9 cellular contexts compared by ENCODE assay signal in genomic region chr18:49725809-49726514, GRCh38.
DNase-seq lines count a peak whose midpoint lies in the region; ATAC-seq, FAIRE-seq and TF ChIP-seq lines count a peak whose summit lies in the region.
"Had no signal": no experiment of that assay in that cellular context is flagged by ENCODE, and none has a peak within 500 bp of the region (broad histone marks: within the 10 kb centered on the region; RNA-seq: fewer than 3 reads in every experiment).

No MANE protein-coding gene starts in this region.

- BruUV-seq in MCF 10A (replicated peaks; lab: Mats Ljungman, UMichigan): no TSS peak

- ATAC-seq in HG02678 (IDR thresholded peaks at IDR 0.05; ENCODE audit: unreplicated experiment) (no peak), T-helper 17 cell (no peak)

- dilution Hi-C loops in keratinocyte (cut with MboI; ENCODE audit: extremely low pct_ligation_motif_present, low sequenced_read_pairs): no loop called here

- TF ChIP-seq CTCF in MCF 10A (IDR thresholded peaks at IDR 0.05; ENCODE audit: unreplicated experiment) (no peak), keratinocyte (optimal IDR thresholded peaks at IDR 0.05 in 1 of 3, IDR thresholded peaks at IDR 0.05 in 1 of 3, conservative IDR thresholded peaks at IDR 0.05 in 1 of 3; ENCODE audit: extremely low read depth in 1 of 3, insufficient read depth in 2 of 3, low read length in 3 of 3) (no peak), tibial artery (IDR thresholded peaks at IDR 0.05) (no peak), esophagus muscularis mucosa (IDR thresholded peaks at IDR 0.05) (no peak)

- no peaks in the 10 kb centered on the region for H4K20me1 ChIP-seq in keratinocyte (ENCODE audit: control insufficient read depth, extremely low read depth, insufficient read depth, low read length)

- no peak for TF ChIP-seq EP300 in esophagus muscularis mucosa (IDR thresholded peaks at IDR 0.05)

- WGBS in esophagus muscularis mucosa: 49% methylated on average over 5 of the region's 9 CpGs

- H3K9me3 ChIP-seq in keratinocyte (ENCODE audit: control insufficient read depth, low read depth, low read length) (no peaks in the 10 kb centered on the region), tibial artery (no peaks in the 10 kb centered on the region), esophagus muscularis mucosa (no peaks in the 10 kb centered on the region), T-helper 17 cell (ENCODE audit: control insufficient read depth, low read length, poor library complexity, severe bottlenecking) (no peaks in the 10 kb centered on the region)

- H3K4me3 ChIP-seq in keratinocyte (ENCODE audit: control insufficient read depth in 2 of 3, extremely low read depth in 1 of 3, insufficient read depth in 2 of 3, low read depth in 1 of 3, low read length in 3 of 3) (no peak overlapping the region), tibial artery (no peak overlapping the region), esophagus muscularis mucosa (no peak overlapping the region)

- H3K9me1 ChIP-seq in keratinocyte (ENCODE audit: control insufficient read depth, extremely low read depth, insufficient read depth, low read length): peaks cover 6% of the 10 kb centered on the region

- no peaks in the 10 kb centered on the region for H3K27me3 Mint-ChIP-seq in MCF 10A (ENCODE audit: insufficient read depth, unreplicated experiment)
- peaks cover 43% of the 10 kb centered on the region for H3K27me3 Mint-ChIP-seq in T-helper 17 cell

- DNase-seq in HTR-8/SVneo (ENCODE audit: insufficient read length, low spot score): peak; percentile 76
- DNase-seq in MCF 10A (ENCODE audit: unreplicated experiment): peak; percentile 36
- DNase-seq in keratinocyte (ENCODE audit: low read depth, low spot score): no peak
- DNase-seq in tibial artery: peak; percentile 66 to 70
- DNase-seq in GM12891 (ENCODE audit: insufficient read length, low spot score): no peak
- DNase-seq in esophagus muscularis mucosa (ENCODE audit: extremely low spot score): no peak
- no peak for DNase-seq in T-helper 17 cell

- H3K4me1 Mint-ChIP-seq in MCF 10A (ENCODE audit: insufficient read depth, unreplicated experiment) (no peaks in the 10 kb centered on the region), T-helper 17 cell (peaks cover 6% of the 10 kb centered on the region)

- TF ChIP-seq POLR2A in GM12891 (IDR thresholded peaks at IDR 0.05; ENCODE audit: low read depth, low read length) (no peak), esophagus muscularis mucosa (IDR thresholded peaks at IDR 0.05; ENCODE audit: low read depth) (no peak)

- H3K27ac ChIP-seq in keratinocyte (ENCODE audit: control insufficient read depth, insufficient read depth, low read length): peak overlapping the region; percentile 72
- H3K27ac ChIP-seq in tibial artery: no peak overlapping the region
- H3K27ac ChIP-seq in esophagus muscularis mucosa (replicated peaks in 1 of 4): no peak overlapping the region

- H3K36me3 ChIP-seq in keratinocyte (ENCODE audit: control insufficient read depth in 2 of 2, extremely low read depth in 1 of 2, insufficient read depth in 2 of 2, low read length in 2 of 2): no peaks in the 10 kb centered on the region
- no peaks in the 10 kb centered on the region for H3K36me3 ChIP-seq in tibial artery
- H3K36me3 ChIP-seq in esophagus muscularis mucosa: no peaks in the 10 kb centered on the region

- H2AFZ ChIP-seq in keratinocyte (ENCODE audit: control insufficient read depth, low read length): peak overlapping the region; percentile 82

- H3K27ac Mint-ChIP-seq in MCF 10A (ENCODE audit: low read depth, unreplicated experiment) (no peak overlapping the region), T-helper 17 cell (no peak overlapping the region)
- H3K27ac Mint-ChIP-seq: dendritic cell treated with granulocyte-macrophage colony-stimulating factor and Interleukin-4, amounts not matched to agents 40 ng/mL and 50 ng/mL, for 4 days had no signal

- intact Hi-C loops in MCF 10A (cut with micrococcal nuclease): no loop called here
- intact Hi-C loops in tibial artery (cut with DNase I; ENCODE audit: low total_unique reads): no loop called here
- intact Hi-C loops in esophagus muscularis mucosa (cut with DNase I): no loop called here

- H3K4me1 ChIP-seq in keratinocyte (ENCODE audit: control insufficient read depth, extremely low read depth, insufficient read depth, low read length): peaks cover 37% of the 10 kb centered on the region
- no peaks in the 10 kb centered on the region for H3K4me1 ChIP-seq in tibial artery
- peaks cover 0 to 10% (median 4%) of the 10 kb centered on the region in 4 donors for H3K4me1 ChIP-seq in esophagus muscularis mucosa

- POLR2A ChIA-PET in MCF 10A (lab: Yijun Ruan, JAX): no interaction called here

- peak overlapping the region; percentile 31 for H3K9ac ChIP-seq in keratinocyte (ENCODE audit: control insufficient read depth, extremely low read depth, insufficient read depth, low read length)

- H3K79me2 ChIP-seq in keratinocyte (ENCODE audit: control insufficient read depth, insufficient read depth, low read length): no peaks in the 10 kb centered on the region

- no peaks in the 10 kb centered on the region for H3K9me3 Mint-ChIP-seq in MCF 10A (ENCODE audit: unreplicated experiment)
- H3K9me3 Mint-ChIP-seq: dendritic cell treated with granulocyte-macrophage colony-stimulating factor and Interleukin-4, amounts not matched to agents 40 ng/mL and 50 ng/mL, for 4 days had no signal

- CTCF ChIA-PET in MCF 10A (lab: Yijun Ruan, JAX): interaction anchor here (0.6 to 0.8 kb wide), 5 partner anchors 10 to 37 kb away, joined by 3 to 8 read pairs (median 4); no protein-coding TSS in a partner anchor

- peak overlapping the region; percentile 10 for H3K4me2 ChIP-seq in keratinocyte (ENCODE audit: control insufficient read depth, extremely low read depth, insufficient read depth, low read depth, low read length)

- no peaks in the 10 kb centered on the region for H3K36me3 Mint-ChIP-seq in MCF 10A (ENCODE audit: insufficient read depth, unreplicated experiment)
- H3K36me3 Mint-ChIP-seq in T-helper 17 cell (ENCODE audit: low read depth): no peaks in the 10 kb centered on the region

- H3K4me3 Mint-ChIP-seq in MCF 10A (ENCODE audit: unreplicated experiment) (no peak overlapping the region), T-helper 17 cell (no peak overlapping the region)
- H3K4me3 Mint-ChIP-seq: dendritic cell treated with granulocyte-macrophage colony-stimulating factor and Interleukin-4, amounts not matched to agents 40 ng/mL and 50 ng/mL, for 4 days had no signal

- no peaks in the 10 kb centered on the region for H3K27me3 ChIP-seq in keratinocyte (ENCODE audit: control insufficient read depth, extremely low read depth, insufficient read depth, low read length)
- no peaks in the 10 kb centered on the region for H3K27me3 ChIP-seq in tibial artery
- H3K27me3 ChIP-seq in esophagus muscularis mucosa: no peaks in the 10 kb centered on the region

- FAIRE-seq in HTR-8/SVneo (lab: Jason Lieb, UNC) (peak; percentile 60), keratinocyte (lab: Jason Lieb, UNC) (peak; percentile 79), GM12891 (lab: Jason Lieb, UNC) (no peak)

TF ChIP-seq in GM12891, 5 proteins besides CTCF, POLR2A, EP300 and RAD21:
- no peak for TF ChIP-seq POLR2AphosphoS5 (IDR thresholded peaks at IDR 0.05; ENCODE audit: low read depth, low read length)
- TF ChIP-seq PAX5 (IDR thresholded peaks at IDR 0.05; ENCODE audit: insufficient read depth, low read length, severe bottlenecking): no peak
- TF ChIP-seq TAF1 (IDR thresholded peaks at IDR 0.05; ENCODE audit: low read depth, low read length): no peak
- no peak for TF ChIP-seq SPI1 (IDR thresholded peaks at IDR 0.05; ENCODE audit: low read depth, low read length)
- TF ChIP-seq POU2F2 (IDR thresholded peaks at IDR 0.05; ENCODE audit: low read depth, low read length): no peak

Comparison
In these comparisons a context has a peak if more than half of its experiments do, and no peak if none do; other contexts are left out.
1. DNase-seq: peak in HTR-8/SVneo (single experiment), MCF 10A (single experiment) and tibial artery (2 of 2); none in keratinocyte (single experiment), GM12891 (single experiment), esophagus muscularis mucosa (single experiment) and T-helper 17 cell (0 of 3).